In the genomic region with DNA sequence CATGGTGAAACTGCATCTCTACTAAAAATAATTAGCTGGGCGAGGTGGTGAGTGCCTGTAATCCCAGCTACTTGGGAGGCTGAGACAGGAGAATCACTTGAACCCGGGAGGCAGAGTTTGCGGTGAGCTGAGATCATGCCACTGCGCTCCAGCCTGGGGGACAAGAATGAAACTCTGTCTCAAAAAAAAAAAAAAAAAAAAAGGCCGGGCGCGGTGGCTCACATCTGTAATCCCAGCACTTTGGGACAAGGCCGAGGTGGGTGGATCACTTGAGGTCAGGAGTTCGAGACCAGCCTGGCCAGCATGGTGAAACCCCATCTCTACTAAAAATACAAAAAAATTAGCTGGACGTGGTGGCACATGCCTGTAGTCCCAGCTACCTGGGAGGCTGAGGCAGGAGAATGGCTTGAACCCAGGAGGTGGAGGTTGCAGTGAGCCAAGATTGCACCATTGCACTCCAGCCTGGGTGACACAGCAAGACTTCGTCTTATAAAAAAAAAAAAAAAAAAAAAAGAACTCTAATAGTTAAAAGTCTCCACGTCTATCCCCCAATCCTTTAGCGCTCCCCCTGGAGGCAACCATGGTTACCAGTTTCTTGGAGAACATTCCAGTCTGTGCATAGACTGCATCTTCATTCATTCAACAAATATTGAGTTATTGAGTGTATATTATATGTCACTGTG, we compare ENCODE assay signal across 9 cellular contexts. TPM values are rescaled to one million over a fixed set of nuclear protein-coding genes. Genes with fewer than 3 reads are reported as not detected.
DNase-seq lines count a peak whose midpoint lies in the region; ATAC-seq and TF ChIP-seq lines count a peak whose summit lies in the region.
"Not testable (repeated sequence)": the region's sequence is repeated elsewhere in the genome, so short reads cannot be mapped to it uniquely, and the experiment has no call there.
"Had no signal": no experiment of that assay in that cellular context is flagged by ENCODE, and none has a peak within 500 bp of the region (broad histone marks: within the 10 kb centered on the region; RNA-seq: fewer than 3 reads in every experiment).

No MANE protein-coding gene starts in this region.

- DNase-seq in Caco-2 (peak; percentile 78 to 80), HT-29 (ENCODE audit: low spot score) (peak; percentile 87), NCI-H69 (lab: John Stamatoyannopoulos, UW) (peak; percentile 45), cardiac fibroblast (ENCODE audit: low read depth in 2 of 2) (peak; percentile 91), glutamatergic neuron (peak; percentile 63), nephron progenitor cell (peak; percentile 59), tibial artery (peak in 1 of 2 donors; percentile 59)
- not testable (repeated sequence) for DNase-seq in T-helper 17 cell

- BruUV-seq in Caco-2 (replicated peaks; lab: Mats Ljungman, UMichigan): not testable (repeated sequence)

- not testable (repeated sequence) for H3K9me3 ChIP-seq in Caco-2; T-helper 17 cell (ENCODE audit: control insufficient read depth, low read length, poor library complexity, severe bottlenecking); tibial artery

- peaks cover 24% of the 10 kb centered on the region for H3K36me3 Mint-ChIP-seq in Caco-2 (ENCODE audit: insufficient read depth, unreplicated experiment)
- H3K36me3 Mint-ChIP-seq in T-helper 17 cell (ENCODE audit: low read depth); glutamatergic neuron (ENCODE audit: unreplicated experiment); nephron progenitor cell (ENCODE audit: low read depth): not testable (repeated sequence)

- POLR2A ChIA-PET in Caco-2 (lab: Charles Lee): interaction anchor here (0.7 to 1.8 kb wide), 3 partner anchors 12 to 22 kb away, joined by 3 to 5 read pairs (median 4); a partner anchor contains a TSS

- intact Hi-C loops in Caco-2 (cut with micrococcal nuclease; ENCODE audit: unreplicated experiment) (loop anchor here (1.0 kb wide), 1 partner anchor 34 kb away; a partner anchor contains a TSS), tibial artery (cut with DNase I; ENCODE audit: low total_unique reads) (loop anchor here (5.0 kb wide), 1 partner anchor 33 kb away; a partner anchor contains a TSS)

- H3K4me1 ChIP-seq in Caco-2: 0 out of 2 replicates have a peak, but pooled peaks cover 11% of the 10 kb centered on the region
- H3K4me1 ChIP-seq in tibial artery: peaks cover 0 to 23% (median 17%) of the 10 kb centered on the region in 4 donors

- H3K4me3 Mint-ChIP-seq in Caco-2 (ENCODE audit: unreplicated experiment); T-helper 17 cell; glutamatergic neuron (ENCODE audit: unreplicated experiment); nephron progenitor cell: not testable (repeated sequence)

- not testable (repeated sequence) for H3K4me3 ChIP-seq in Caco-2 (ENCODE audit: low read depth, low read length); cardiac fibroblast (replicated peaks in 1 of 2; ENCODE audit: low read depth in 2 of 2, low read length in 2 of 2); tibial artery

- TF ChIP-seq CTCF in Caco-2 (IDR thresholded peaks at IDR 0.05; ENCODE audit: insufficient read depth in 1 of 2, low read depth in 1 of 2, low read length in 1 of 2, severe bottlenecking in 1 of 2, unreplicated experiment in 1 of 2): peak; percentile 28 to 73
- TF ChIP-seq CTCF in cardiac fibroblast (IDR thresholded peaks at IDR 0.05; ENCODE audit: low read depth, low read length): peak; percentile 39
- TF ChIP-seq CTCF in glutamatergic neuron (IDR thresholded peaks at IDR 0.05; ENCODE audit: partially characterized antibody, unreplicated experiment): peak; percentile 49
- peak; percentile 39 for TF ChIP-seq CTCF in nephron progenitor cell (IDR thresholded peaks at IDR 0.05)
- peak; percentile 26 to 34 for TF ChIP-seq CTCF in tibial artery (IDR thresholded peaks at IDR 0.05)

- not testable (repeated sequence) for H3K27me3 Mint-ChIP-seq in Caco-2 (ENCODE audit: insufficient read depth, unreplicated experiment); T-helper 17 cell; glutamatergic neuron (ENCODE audit: unreplicated experiment); nephron progenitor cell (ENCODE audit: low read depth, poor library complexity)

- not testable (repeated sequence) for H3K27ac Mint-ChIP-seq in Caco-2 (ENCODE audit: unreplicated experiment); glutamatergic neuron (ENCODE audit: unreplicated experiment); nephron progenitor cell
- peak overlapping the region; percentile 79 for H3K27ac Mint-ChIP-seq in T-helper 17 cell

- not testable (repeated sequence) for H3K9me3 Mint-ChIP-seq in Caco-2 (ENCODE audit: unreplicated experiment); glutamatergic neuron (ENCODE audit: unreplicated experiment); nephron progenitor cell

- H3K27ac ChIP-seq in tibial artery: not testable (repeated sequence)

- not testable (repeated sequence) for H3K36me3 ChIP-seq in Caco-2 (ENCODE audit: control insufficient read depth, insufficient read depth, low read length)
- H3K36me3 ChIP-seq in tibial artery: peaks cover 0 to 33% (median 4%) of the 10 kb centered on the region in 3 donors

- CTCF ChIA-PET in Caco-2 (lab: Charles Lee): interaction anchor here (0.7 to 1.4 kb wide), 7 partner anchors 12 to 89 kb away, joined by 3 to 9 read pairs (median 6); a partner anchor contains a TSS

- ATAC-seq in T-helper 17 cell: not testable (repeated sequence)

- H3K4me1 Mint-ChIP-seq in Caco-2 (ENCODE audit: low read depth, unreplicated experiment) (peaks cover 26% of the 10 kb centered on the region), T-helper 17 cell (peaks cover 35% of the 10 kb centered on the region), nephron progenitor cell (peaks cover 48% of the 10 kb centered on the region)
- H3K4me1 Mint-ChIP-seq in glutamatergic neuron (ENCODE audit: low read depth, unreplicated experiment): not testable (repeated sequence)

- H3K27me3 ChIP-seq in Caco-2 (replicated peaks; ENCODE audit: control insufficient read depth, insufficient read depth, low read length); tibial artery: not testable (repeated sequence)

RNA-seq across cellular contexts. Expression of a gene that starts 2.1 kb away (rescaled TPM):
- total RNA-seq in Caco-2 (2022) (0.50 and 0.53 TPM in 2 replicates), T-helper 17 cell (not detected), glutamatergic neuron (ENCODE audit: unreplicated experiment) (1.3 TPM)
- total RNA-seq in HT-29 (2014; rRNA removed; shearing (Covaris generic)): 0.16 and 0.18 TPM in 2 replicates
- total RNA-seq: vagina had no signal

RNA-seq across cellular contexts. Expression of a gene that starts 7.2 kb away (rescaled TPM):
- 42.9 and 46.8 TPM in 2 replicates for total RNA-seq in Caco-2 (2022)
- total RNA-seq in HT-29 (2014; rRNA removed; shearing (Covaris generic)): 81.9 and 83.4 TPM in 2 replicates
- 10 to 100 TPM; 63.8 to 73.6 TPM for total RNA-seq in T-helper 17 cell
- 8.1 TPM for total RNA-seq in glutamatergic neuron (ENCODE audit: unreplicated experiment)

RNA-seq across cellular contexts. Expression of a gene that starts 12.3 kb away (rescaled TPM):
- total RNA-seq in Caco-2 (2022) (51.3 and 61.5 TPM in 2 replicates), T-helper 17 cell (10 to 100 TPM; 33.2 to 34.7 TPM), glutamatergic neuron (ENCODE audit: unreplicated experiment) (68.8 TPM)
- total RNA-seq in HT-29 (2014; rRNA removed; shearing (Covaris generic)): 83.1 and 85.5 TPM in 2 replicates

RNA-seq across cellular contexts. Expression of a gene that starts 21.0 kb away (rescaled TPM):
- total RNA-seq in Caco-2 (2022) (243 and 259 TPM in 2 replicates), T-helper 17 cell (1 to 10 TPM; 9.3 to 9.4 TPM), glutamatergic neuron (ENCODE audit: unreplicated experiment) (22.8 TPM)
- 189 and 196 TPM in 2 replicates for total RNA-seq in HT-29 (2014; rRNA removed; shearing (Covaris generic))

RNA-seq across cellular contexts. Expression of a gene that starts 24.9 kb away (rescaled TPM):
- 58.0 and 59.6 TPM in 2 replicates for total RNA-seq in Caco-2 (2022)
- total RNA-seq in HT-29 (2014; rRNA removed; shearing (Covaris generic)): 112 and 120 TPM in 2 replicates
- total RNA-seq in T-helper 17 cell: 100 to 1,000 TPM in 1 of 2 donors, 10 to 100 TPM in 1; 99.5 to 105 TPM
- 155 TPM for total RNA-seq in glutamatergic neuron (ENCODE audit: unreplicated experiment)
